Comparison of ENCODE assay signal across 8 cellular contexts in genomic region chr16:380837-381787, GRCh38. TPM values are rescaled to one million over a fixed set of nuclear protein-coding genes. Genes with fewer than 3 reads are reported as not detected.
DNase-seq lines count a peak whose midpoint lies in the region; ATAC-seq, FAIRE-seq and TF ChIP-seq lines count a peak whose summit lies in the region.

No MANE protein-coding gene starts in this region.

- H3K4me3 ChIP-seq in GM06990 (replicated peaks; ENCODE audit: low read depth, low read length) (peak overlapping the region; percentile 84), GM23248 (peak overlapping the region; percentile 76), PC-9 (peak overlapping the region; percentile 67), mesodermal cell (ENCODE audit: extremely low read depth, insufficient read depth, low read length, poor library complexity, severe bottlenecking) (peak overlapping the region; percentile 92), uterus (peak overlapping the region; percentile 59 to 97)

- H3K9me3 ChIP-seq in GM23248 (ENCODE audit: low read depth): no peaks in the 10 kb centered on the region
- no peaks in the 10 kb centered on the region for H3K9me3 ChIP-seq in PC-9 (ENCODE audit: insufficient read depth, low read depth)
- H3K9me3 ChIP-seq in mesodermal cell (ENCODE audit: control insufficient read depth, low read length): no peaks in the 10 kb centered on the region
- no peaks in the 10 kb centered on the region for H3K9me3 ChIP-seq in uterus

- peak overlapping the region; percentile 78 for H3K9ac ChIP-seq in GM23248

- H4K20me1 ChIP-seq in GM23248 (ENCODE audit: insufficient read depth) (no peaks in the 10 kb centered on the region), PC-9 (ENCODE audit: insufficient read depth) (no peaks in the 10 kb centered on the region)

- H3K9me2 ChIP-seq in GM23248 (ENCODE audit: insufficient read depth) (no peaks in the 10 kb centered on the region), PC-9 (ENCODE audit: insufficient read depth) (no peaks in the 10 kb centered on the region)

- no peaks in the 10 kb centered on the region for H3K9me3 Mint-ChIP-seq in dendritic cell treated with granulocyte-macrophage colony-stimulating factor and Interleukin-4, amounts not matched to agents 40 ng/mL and 50 ng/mL, for 4 days

- H2AFZ ChIP-seq in GM23248: peak overlapping the region; percentile 69
- peak overlapping the region; percentile 79; the same call in 1 of the 2 replicates for H2AFZ ChIP-seq in PC-9

- peaks cover 41% of the 10 kb centered on the region for H3K4me1 Mint-ChIP-seq in dendritic cell treated with granulocyte-macrophage colony-stimulating factor and Interleukin-4, amounts not matched to agents 40 ng/mL and 50 ng/mL, for 4 days (ENCODE audit: low read depth)

- FAIRE-seq in H54 (lab: Jason Lieb, UNC): no peak

- peaks cover 30% of the 10 kb centered on the region for H3K79me2 ChIP-seq in GM23248 (ENCODE audit: insufficient read depth)
- no peaks in the 10 kb centered on the region for H3K79me2 ChIP-seq in PC-9 (ENCODE audit: low read depth)

- TF ChIP-seq CTCF in GM06990 (IDR thresholded peaks at IDR 0.05; ENCODE audit: insufficient read depth, low read length, poor library complexity, severe bottlenecking) (no peak), PC-9 (conservative IDR thresholded peaks at IDR 0.05) (no peak), uterus (IDR thresholded peaks at IDR 0.05) (no peak)

- no TSS peak for BruUV-seq in PC-9 (replicated peaks; lab: Mats Ljungman, UMichigan)

- no peak for ATAC-seq in GM18870 (IDR thresholded peaks at IDR 0.05; ENCODE audit: unreplicated experiment)

- POLR2A ChIA-PET in PC-9 (lab: Charles Lee; ENCODE audit: unreplicated experiment): no interaction called here

- no peaks in the 10 kb centered on the region for H3K4me1 ChIP-seq in GM23248 (ENCODE audit: insufficient read depth)
- H3K4me1 ChIP-seq in PC-9 (replicated peaks; ENCODE audit: insufficient read depth): no peaks in the 10 kb centered on the region
- H3K4me1 ChIP-seq in mesodermal cell (ENCODE audit: control insufficient read depth, insufficient read depth, low read length, poor library complexity, severe bottlenecking): peaks cover 24% of the 10 kb centered on the region
- H3K4me1 ChIP-seq in uterus: no peaks in the 10 kb centered on the region

- intact Hi-C loops in PC-9 (cut with micrococcal nuclease; ENCODE audit: unreplicated experiment) (loop anchor here (10.0 kb wide), 1 partner anchor 264 kb away; the partner anchor contains the start of genes MCRIP2 and WDR90), uterus (cut with DNase I; ENCODE audit: low total_unique reads) (no loop called here)
- intact Hi-C loops in dendritic cell treated with granulocyte-macrophage colony-stimulating factor and Interleukin-4, amounts not matched to agents 40 ng/mL and 50 ng/mL, for 4 days (cut with micrococcal nuclease): no loop called here

- H3K27ac ChIP-seq in GM23248 (no peak overlapping the region), PC-9 (no peak overlapping the region), mesodermal cell (ENCODE audit: low read depth, low read length, severe bottlenecking) (no peak overlapping the region), uterus (peak overlapping the region; percentile 28 to 64)

- WGBS in GM23248 (ENCODE audit: low coverage in 1 of 2, low lambda C conversion rate in 2 of 2, missing lambda C conversion rate in 2 of 2), 2 experiments: 3 to 5% methylated on average over 22 to 40 of the region's 83 CpGs
- WGBS in mesodermal cell (ENCODE audit: insufficient coverage in 2 of 2), 2 experiments: 1% methylated on average over 52 to 60 of the region's 83 CpGs

- peaks cover 6% of the 10 kb centered on the region for H3K27me3 Mint-ChIP-seq in dendritic cell treated with granulocyte-macrophage colony-stimulating factor and Interleukin-4, amounts not matched to agents 40 ng/mL and 50 ng/mL, for 4 days

- CTCF ChIA-PET in PC-9 (lab: Charles Lee): interaction anchor here (1.0 kb wide), 1 partner anchor 11 kb away, joined by 3 read pairs; the partner anchor contains the start of gene MRPL28

- no peak for TF ChIP-seq POLR2A in uterus (IDR thresholded peaks at IDR 0.05)
- no peak for TF ChIP-seq POLR2A in H54 (IDR thresholded peaks at IDR 0.05; ENCODE audit: low read depth, low read length)

- H3K27me3 ChIP-seq in GM06990 (replicated peaks; ENCODE audit: control insufficient read depth, insufficient read depth, low read length): no peaks in the 10 kb centered on the region
- no peaks in the 10 kb centered on the region for H3K27me3 ChIP-seq in GM23248 (replicated peaks; ENCODE audit: insufficient read depth)
- H3K27me3 ChIP-seq in PC-9 (ENCODE audit: insufficient read depth, low read depth): no peaks in the 10 kb centered on the region
- H3K27me3 ChIP-seq in uterus: no peaks in the 10 kb centered on the region

- H3K36me3 Mint-ChIP-seq in dendritic cell treated with granulocyte-macrophage colony-stimulating factor and Interleukin-4, amounts not matched to agents 40 ng/mL and 50 ng/mL, for 4 days (ENCODE audit: low read depth): peaks cover 34% of the 10 kb centered on the region

- in situ Hi-C loops in GM23248 (cut with MboI): no loop called here

- H3K36me3 ChIP-seq in GM06990 (ENCODE audit: control insufficient read depth, insufficient read depth, low read length) (peaks cover 2% of the 10 kb centered on the region), GM23248 (ENCODE audit: low read depth) (no peaks in the 10 kb centered on the region), PC-9 (ENCODE audit: low read depth) (no peaks in the 10 kb centered on the region), mesodermal cell (ENCODE audit: control insufficient read depth, insufficient read depth, low read length) (peaks cover 33% of the 10 kb centered on the region), uterus (no peaks in the 10 kb centered on the region)

- H3K4me3 Mint-ChIP-seq in dendritic cell treated with granulocyte-macrophage colony-stimulating factor and Interleukin-4, amounts not matched to agents 40 ng/mL and 50 ng/mL, for 4 days: peak overlapping the region; percentile 77

- H3K27ac Mint-ChIP-seq in dendritic cell treated with granulocyte-macrophage colony-stimulating factor and Interleukin-4, amounts not matched to agents 40 ng/mL and 50 ng/mL, for 4 days: peak overlapping the region; percentile 39

- peak overlapping the region; percentile 78 for H3K4me2 ChIP-seq in GM23248 (ENCODE audit: unreplicated experiment)
- peak overlapping the region; percentile 86 for H3K4me2 ChIP-seq in PC-9

- DNase-seq in GM06990 (ENCODE audit: extremely low read depth, insufficient read length): no peak
- peak; percentile 47 for DNase-seq in GM23248
- no peak for DNase-seq in PC-9
- no peak for DNase-seq in uterus
- DNase-seq in H54 (ENCODE audit: insufficient read length, low spot score): no peak

- H3F3A ChIP-seq in GM23248 (ENCODE audit: insufficient read depth): no peaks in the 10 kb centered on the region
- peaks cover 26% of the 10 kb centered on the region; the same call in 1 of the 2 replicates for H3F3A ChIP-seq in PC-9 (ENCODE audit: insufficient read depth, low read depth)

RNA-seq across cellular contexts. Expression of gene PGAP6, which starts 0.7 kb away (rescaled TPM):
- total RNA-seq in GM23248 (2014; rRNA removed; shearing (Covaris generic)): 78.4 and 98.6 TPM in 2 replicates
- polyA plus RNA-seq in GM23248 (2016; fragmentation: Nextera tagmentation; extraction: Ambion mirVana): 16.4 and 20.6 TPM in 2 replicates
- total RNA-seq in PC-9 (2021) (41.4 and 45.6 TPM in 2 replicates), uterus (10 to 100 TPM; 10.6 to 36.2 (median 12.8) TPM)
- polyA plus RNA-seq in mesodermal cell (2013, experiment 1 of 2): 81.4 TPM
- polyA plus RNA-seq in mesodermal cell (2013, experiment 2 of 2): 64.9 TPM

RNA-seq across cellular contexts. Expression of gene MRPL28, which starts 10.8 kb away (rescaled TPM):
- total RNA-seq in GM23248 (2014; rRNA removed; shearing (Covaris generic)): 94.1 and 103 TPM in 2 replicates
- polyA plus RNA-seq in GM23248 (2016; fragmentation: Nextera tagmentation; extraction: Ambion mirVana): 108 and 110 TPM in 2 replicates
- total RNA-seq in PC-9 (2021) (130 and 150 TPM in 2 replicates), uterus (10 to 100 TPM; 32.4 to 97.3 (median 50.1) TPM)
- 82.8 TPM for polyA plus RNA-seq in mesodermal cell (2013, experiment 1 of 2)
- polyA plus RNA-seq in mesodermal cell (2013, experiment 2 of 2): 81.9 TPM

RNA-seq across cellular contexts. Expression of gene NME4, which starts 15.9 kb away (rescaled TPM):
- total RNA-seq in GM23248 (2014; rRNA removed; shearing (Covaris generic)): 128 and 175 TPM in 2 replicates
- polyA plus RNA-seq in GM23248 (2016; fragmentation: Nextera tagmentation; extraction: Ambion mirVana): 283 and 293 TPM in 2 replicates
- total RNA-seq in PC-9 (2021): 157 and 159 TPM in 2 replicates
- polyA plus RNA-seq in mesodermal cell (2013, experiment 1 of 2): 320 TPM
- polyA plus RNA-seq in mesodermal cell (2013, experiment 2 of 2): 312 TPM
- 10 to 100 TPM; 37.3 to 77.6 (median 62.2) TPM for total RNA-seq in uterus

RNA-seq across cellular contexts. Expression of gene DECR2, which starts 20.6 kb away (rescaled TPM):
- 7.8 and 8.9 TPM in 2 replicates for total RNA-seq in GM23248 (2014; rRNA removed; shearing (Covaris generic))
- polyA plus RNA-seq in GM23248 (2016; fragmentation: Nextera tagmentation; extraction: Ambion mirVana): 25.2 and 26.1 TPM in 2 replicates
- 65.4 and 78.4 TPM in 2 replicates for total RNA-seq in PC-9 (2021)
- 15.1 TPM for polyA plus RNA-seq in mesodermal cell (2013, experiment 1 of 2)
- polyA plus RNA-seq in mesodermal cell (2013, experiment 2 of 2): 14.9 TPM
- total RNA-seq in uterus: 100 to 1,000 TPM in 1 of 4 donors, 10 to 100 TPM in 3; 10.6 to 106 (median 31.9) TPM

RNA-seq across cellular contexts. Expression of gene AXIN1, which starts 28.6 kb away (rescaled TPM):
- 25.5 and 27.1 TPM in 2 replicates for total RNA-seq in GM23248 (2014; rRNA removed; shearing (Covaris generic))
- polyA plus RNA-seq in GM23248 (2016; fragmentation: Nextera tagmentation; extraction: Ambion mirVana): 3.0 and 3.3 TPM in 2 replicates
- 42.0 and 51.2 TPM in 2 replicates for total RNA-seq in PC-9 (2021)
- polyA plus RNA-seq in mesodermal cell (2013, experiment 1 of 2): 20.5 TPM
- polyA plus RNA-seq in mesodermal cell (2013, experiment 2 of 2): 20.3 TPM
- total RNA-seq in uterus: 10 to 100 TPM in 3 of 4 donors, 1 to 10 TPM in 1; 6.2 to 23.6 (median 19.9) TPM

Comparison
In these comparisons a context has a peak if more than half of its experiments do, and no peak if none do; other contexts are left out.
1. H3K27ac ChIP-seq: peak in uterus (2 of 2); none in GM23248 (single experiment), PC-9 (single experiment) and mesodermal cell (single experiment).
2. Peak in every context shown above with its lines, with median percentiles within 50 percentile points of each other: H3K4me3 ChIP-seq.